9 cellular contexts compared by ENCODE assay signal in genomic region chr19:12155324-12155723, GRCh38. TPM values are rescaled to one million over a fixed set of nuclear protein-coding genes. Genes with fewer than 3 reads are reported as not detected.
A peak's percentile ranks its signal among the peaks of the same experiment; 100 is the strongest.
DNase-seq lines count a peak whose midpoint lies in the region; ATAC-seq, FAIRE-seq and TF ChIP-seq lines count a peak whose summit lies in the region.
"Had no signal": no experiment of that assay in that cellular context is flagged by ENCODE, and none has a peak within 500 bp of the region (broad histone marks: within the 10 kb centered on the region; RNA-seq: fewer than 3 reads in every experiment).

No MANE protein-coding gene starts in this region.

- TF ChIP-seq EP300 in HepG2 (IDR thresholded peaks at IDR 0.05; ENCODE audit: low read depth in 2 of 2, low read length in 2 of 2) (no peak), HepG2 (CRISPR knock-in tag; IDR thresholded peaks at IDR 0.05; ENCODE audit: borderline replicate concordance) (no peak)

- H3K9me3 ChIP-seq in ascending aorta (no peaks in the 10 kb centered on the region), HepG2 (ENCODE audit: low read length) (no peaks in the 10 kb centered on the region), tibial artery (no peaks in the 10 kb centered on the region)

- peak overlapping the region; percentile 96 for H3K4me2 ChIP-seq in HepG2 (ENCODE audit: low read depth, low read length)

- in situ Hi-C loops in HepG2 (cut with HindIII; ENCODE audit: extremely low pct_ligation_motif_present, low pct_unique_long_range_greater_than_20kb) = no loop called here

- no peak for TF ChIP-seq RAD21 in HepG2 (CRISPR knock-in tag; IDR thresholded peaks at IDR 0.05)

- peak overlapping the region; percentile 84 for H3K9ac ChIP-seq in HepG2 (ENCODE audit: insufficient read depth, low read depth, low read length)

- ATAC-seq in activated T-cell treated with anti-CD3 and anti-CD28 coated beads, Interleukin-2, amount 50 U/mL, for 4 hours = no peak
- ATAC-seq in HepG2 (no peak), GM19328 (IDR thresholded peaks at IDR 0.05; ENCODE audit: unreplicated experiment) (no peak), GM19397 (IDR thresholded peaks at IDR 0.05; ENCODE audit: unreplicated experiment) (no peak)

- no peak for FAIRE-seq in HepG2 (lab: Jason Lieb, UNC)

- POLR2A ChIA-PET in HepG2 (lab: Yijun Ruan, JAX) = no interaction called here

- H3K4me3 Mint-ChIP-seq in activated T-cell treated with anti-CD3 and anti-CD28 coated beads, Interleukin-2, amount 50 U/mL, for 4 hours = peak overlapping the region; percentile 87

- H3K27me3 Mint-ChIP-seq in activated T-cell treated with anti-CD3 and anti-CD28 coated beads, Interleukin-2, amount 50 U/mL, for 4 hours (ENCODE audit: low read depth) = peaks cover 3% of the 10 kb centered on the region

- DNase-seq in activated T-cell treated with anti-CD3 and anti-CD28 coated beads, Interleukin-2, amount 50 U/mL, for 4 hours = no peak
- no peak for DNase-seq in activated T-cell treated with anti-CD3 and anti-CD28 coated beads for 4 hours
- DNase-seq in ascending aorta (ENCODE audit: low spot score in 2 of 2) = no peak
- DNase-seq in HepG2 (ENCODE audit: low spot score) = no peak
- no peak for DNase-seq in tibial artery
- no peak for DNase-seq in NCI-H510A (lab: John Stamatoyannopoulos, UW)
- DNase-seq: activated CD4-positive, alpha-beta T cell treated with anti-CD3 and anti-CD28 coated beads, Interleukin-2, amount 50 U/mL, for 1 hour had no signal

- peak overlapping the region in 1 of 2 donors; percentile 8 for H3K27ac ChIP-seq in ascending aorta
- peak overlapping the region; percentile 80 for H3K27ac ChIP-seq in HepG2 (ENCODE audit: extremely low read length, insufficient read depth, low read length)
- H3K27ac ChIP-seq in tibial artery = peak overlapping the region; percentile 86 to 91

- H2AFZ ChIP-seq in HepG2 (ENCODE audit: low read length) = no peak overlapping the region

- no peak for TF ChIP-seq POLR2A in HepG2 (IDR thresholded peaks at IDR 0.05; ENCODE audit: insufficient read depth in 1 of 2, low read depth in 2 of 2, low read length in 2 of 2)

- TF ChIP-seq CTCF in ascending aorta (IDR thresholded peaks at IDR 0.05) = no peak
- no peak for TF ChIP-seq CTCF in HepG2 (CRISPR knock-in tag; IDR thresholded peaks at IDR 0.05)
- no peak for TF ChIP-seq CTCF in tibial artery (IDR thresholded peaks at IDR 0.05)

- H3K36me3 ChIP-seq in ascending aorta = peaks cover 0 to 14% of the 10 kb centered on the region in 2 donors
- H3K36me3 ChIP-seq in HepG2 (replicated peaks in 1 of 2; ENCODE audit: control insufficient read depth in 1 of 2, insufficient read depth in 2 of 2, low read length in 2 of 2) = peaks cover 3 to 11% of the 10 kb centered on the region in 2 experiments; a peak in 3 of 5 replicates
- H3K36me3 ChIP-seq in tibial artery = peaks cover 0 to 10% (median 0%) of the 10 kb centered on the region in 3 donors

- H3K27me3 ChIP-seq in ascending aorta (no peaks in the 10 kb centered on the region), HepG2 (ENCODE audit: control insufficient read depth in 1 of 2, insufficient read depth in 2 of 2, low read length in 2 of 2) (no peaks in the 10 kb centered on the region), tibial artery (no peaks in the 10 kb centered on the region)

- peaks cover 26% of the 10 kb centered on the region for H3K79me2 ChIP-seq in HepG2 (ENCODE audit: insufficient read depth, low read length)

- intact Hi-C loops in ascending aorta (cut with DNase I) (no loop called here), HepG2 (cut with micrococcal nuclease; ENCODE audit: unreplicated experiment) (no loop called here), tibial artery (cut with DNase I; ENCODE audit: low total_unique reads) (no loop called here)

- peaks cover 5% of the 10 kb centered on the region for H3K36me3 Mint-ChIP-seq in activated T-cell treated with anti-CD3 and anti-CD28 coated beads, Interleukin-2, amount 50 U/mL, for 4 hours (ENCODE audit: insufficient read depth)

- WGBS in HepG2 (ENCODE audit: low lambda C conversion rate) = 39% methylated on average over 11 of the region's 11 CpGs

- H3K4me1 ChIP-seq in ascending aorta (peaks cover 0 to 7% of the 10 kb centered on the region in 2 donors), HepG2 (ENCODE audit: insufficient read depth, low read length) (peaks cover 18% of the 10 kb centered on the region), tibial artery (peaks cover 0 to 13% (median 5%) of the 10 kb centered on the region in 4 donors)

- H3K4me3 ChIP-seq in ascending aorta = peak overlapping the region; percentile 82 to 97
- H3K4me3 ChIP-seq in HepG2 (replicated peaks in 1 of 3; ENCODE audit: insufficient read depth in 1 of 3, low read depth in 2 of 3, low read length in 3 of 3) = peak overlapping the region; percentile 86 to 98 (median 87)
- peak overlapping the region; percentile 85 to 87 for H3K4me3 ChIP-seq in tibial artery

- no peaks in the 10 kb centered on the region for H3K9me3 Mint-ChIP-seq in activated T-cell treated with anti-CD3 and anti-CD28 coated beads, Interleukin-2, amount 50 U/mL, for 4 hours

- CTCF ChIA-PET in HepG2 (lab: Yijun Ruan, JAX; ENCODE audit: low intra/inter-chr PET ratio, low total read pairs) = no interaction called here

- TSS peak; percentile 75 for BruUV-seq in HepG2 (replicated peaks; lab: Mats Ljungman, UMichigan)

- peaks cover 13% of the 10 kb centered on the region for H3K4me1 Mint-ChIP-seq in activated T-cell treated with anti-CD3 and anti-CD28 coated beads, Interleukin-2, amount 50 U/mL, for 4 hours (ENCODE audit: low read depth)

- H4K20me1 ChIP-seq in HepG2 (ENCODE audit: insufficient read depth, low read length) = no peaks in the 10 kb centered on the region; the same call in 1 of the 2 replicates

RNA-seq across cellular contexts. Expression of gene ZNF625, which starts 1.2 kb away (rescaled TPM):
- 1 to 10 TPM in 2 of 3 donors, under 1 TPM in 1; 0.98 to 1.6 (median 1.1) TPM for total RNA-seq in activated T-cell treated with anti-CD3 and anti-CD28 coated beads, Interleukin-2, amount 50 U/mL, for 4 hours
- total RNA-seq in ascending aorta = 12.0 TPM
- 12.2 and 17.7 TPM in 2 replicates for total RNA-seq in HepG2 (2016; rRNA removed; fragmentation: Illumina TruSeq; extraction: Trizol)
- 4.0 and 5.6 TPM in 2 replicates for total RNA-seq in HepG2 (2016; cell fraction: cytosol; rRNA removed; fragmentation: Illumina TruSeq; extraction: Trizol; ENCODE audit: low read depth)
- total RNA-seq in HepG2 (2016; cell fraction: insoluble cytoplasmic fraction; rRNA removed; fragmentation: Illumina TruSeq; extraction: Trizol) = 12.8 and 16.1 TPM in 2 replicates
- total RNA-seq in HepG2 (2016; cell fraction: membrane; rRNA removed; fragmentation: Illumina TruSeq; extraction: Trizol) = 8.5 and 10.2 TPM in 2 replicates
- total RNA-seq in HepG2 (2016; cell fraction: nucleus; rRNA removed; fragmentation: Illumina TruSeq; extraction: Trizol) = 11.3 and 11.7 TPM in 2 replicates
- polyA plus RNA-seq in HepG2 (2011; rRNA removed) = 1.7 and 1.8 TPM in 2 replicates
- 0.75 and 1.1 TPM in 2 replicates for polyA plus RNA-seq in HepG2 (2011; cell fraction: cytosol; rRNA removed)
- polyA plus RNA-seq in HepG2 (2011; cell fraction: nucleus; rRNA removed) = 0.80 and 1.6 TPM in 2 replicates
- polyA plus RNA-seq in HepG2 (2012) = 0.97 and 2.8 TPM in 2 replicates
- 0.83 and 0.84 TPM in 2 replicates for polyA plus RNA-seq in HepG2 (2016; cell fraction: cytosol; fragmentation: Illumina TruSeq; extraction: Trizol; ENCODE audit: low read depth)
- polyA plus RNA-seq in HepG2 (2016; cell fraction: insoluble cytoplasmic fraction; fragmentation: Illumina TruSeq; extraction: Trizol; ENCODE audit: low read depth) = 4.9 and 5.1 TPM in 2 replicates
- polyA plus RNA-seq in HepG2 (2016; cell fraction: membrane; fragmentation: Illumina TruSeq; extraction: Trizol; ENCODE audit: low read depth) = 0.44 and 2.1 TPM in 2 replicates
- polyA plus RNA-seq in HepG2 (2016; cell fraction: nucleus; fragmentation: Illumina TruSeq; extraction: Trizol; ENCODE audit: insufficient read depth, low read depth) = 6.4 and 8.2 TPM in 2 replicates
- polyA minus RNA-seq in HepG2 (2011; rRNA and poly(A)+ RNA removed; ENCODE audit: low replicate concordance) = 2.5 TPM in 1 of 2 replicates, not detected in the other
- 4.0 and 5.1 TPM in 2 replicates for polyA minus RNA-seq in HepG2 (2011; cell fraction: cytosol; rRNA and poly(A)+ RNA removed)
- 6.4 and 11.6 TPM in 2 replicates for polyA minus RNA-seq in HepG2 (2011; cell fraction: nucleus; rRNA and poly(A)+ RNA removed)

RNA-seq across cellular contexts. Expression of gene ZNF136, which starts 7.6 kb away (rescaled TPM):
- 10 to 100 TPM in 1 of 3 donors, 1 to 10 TPM in 2; 9.7 to 11.6 (median 9.8) TPM for total RNA-seq in activated T-cell treated with anti-CD3 and anti-CD28 coated beads, Interleukin-2, amount 50 U/mL, for 4 hours
- 1.9 TPM for total RNA-seq in ascending aorta
- total RNA-seq in HepG2 (2016; rRNA removed; fragmentation: Illumina TruSeq; extraction: Trizol) = 10.2 and 16.6 TPM in 2 replicates
- 0.91 and 1.9 TPM in 2 replicates for total RNA-seq in HepG2 (2016; cell fraction: cytosol; rRNA removed; fragmentation: Illumina TruSeq; extraction: Trizol; ENCODE audit: low read depth)
- 9.2 and 18.5 TPM in 2 replicates for total RNA-seq in HepG2 (2016; cell fraction: insoluble cytoplasmic fraction; rRNA removed; fragmentation: Illumina TruSeq; extraction: Trizol)
- 4.5 and 5.0 TPM in 2 replicates for total RNA-seq in HepG2 (2016; cell fraction: membrane; rRNA removed; fragmentation: Illumina TruSeq; extraction: Trizol)
- 8.1 and 11.9 TPM in 2 replicates for total RNA-seq in HepG2 (2016; cell fraction: nucleus; rRNA removed; fragmentation: Illumina TruSeq; extraction: Trizol)
- 1.8 and 2.5 TPM in 2 replicates for polyA plus RNA-seq in HepG2 (2011; rRNA removed)
- 0.97 and 1.4 TPM in 2 replicates for polyA plus RNA-seq in HepG2 (2011; cell fraction: cytosol; rRNA removed)
- 1.2 and 1.5 TPM in 2 replicates for polyA plus RNA-seq in HepG2 (2011; cell fraction: nucleus; rRNA removed)
- polyA plus RNA-seq in HepG2 (2012) = 2.4 and 4.4 TPM in 2 replicates
- 0.11 and 0.18 TPM in 2 replicates for polyA plus RNA-seq in HepG2 (2016; cell fraction: cytosol; fragmentation: Illumina TruSeq; extraction: Trizol; ENCODE audit: low read depth)
- polyA plus RNA-seq in HepG2 (2016; cell fraction: insoluble cytoplasmic fraction; fragmentation: Illumina TruSeq; extraction: Trizol; ENCODE audit: low read depth) = 6.4 and 8.7 TPM in 2 replicates
- polyA plus RNA-seq in HepG2 (2016; cell fraction: membrane; fragmentation: Illumina TruSeq; extraction: Trizol; ENCODE audit: low read depth) = 0.77 and 0.81 TPM in 2 replicates
- 7.5 and 9.6 TPM in 2 replicates for polyA plus RNA-seq in HepG2 (2016; cell fraction: nucleus; fragmentation: Illumina TruSeq; extraction: Trizol; ENCODE audit: insufficient read depth, low read depth)
- 1.7 and 2.6 TPM in 2 replicates for polyA minus RNA-seq in HepG2 (2011; rRNA and poly(A)+ RNA removed; ENCODE audit: low replicate concordance)
- polyA minus RNA-seq in HepG2 (2011; cell fraction: cytosol; rRNA and poly(A)+ RNA removed) = 4.0 and 4.6 TPM in 2 replicates
- 12.9 and 13.3 TPM in 2 replicates for polyA minus RNA-seq in HepG2 (2011; cell fraction: nucleus; rRNA and poly(A)+ RNA removed)

RNA-seq across cellular contexts. Expression of gene ZNF20, which starts 15.2 kb away (rescaled TPM):
- total RNA-seq in activated T-cell treated with anti-CD3 and anti-CD28 coated beads, Interleukin-2, amount 50 U/mL, for 4 hours = 1 to 10 TPM; 1.0 to 2.5 (median 1.2) TPM
- total RNA-seq in ascending aorta = 0.96 TPM
- total RNA-seq in HepG2 (2016; rRNA removed; fragmentation: Illumina TruSeq; extraction: Trizol) = 8.0 and 9.7 TPM in 2 replicates
- total RNA-seq in HepG2 (2016; cell fraction: cytosol; rRNA removed; fragmentation: Illumina TruSeq; extraction: Trizol; ENCODE audit: low read depth) = 2.7 and 3.1 TPM in 2 replicates
- 5.1 and 6.9 TPM in 2 replicates for total RNA-seq in HepG2 (2016; cell fraction: insoluble cytoplasmic fraction; rRNA removed; fragmentation: Illumina TruSeq; extraction: Trizol)
- total RNA-seq in HepG2 (2016; cell fraction: membrane; rRNA removed; fragmentation: Illumina TruSeq; extraction: Trizol) = 3.9 and 4.1 TPM in 2 replicates
- total RNA-seq in HepG2 (2016; cell fraction: nucleus; rRNA removed; fragmentation: Illumina TruSeq; extraction: Trizol) = 8.4 and 11.2 TPM in 2 replicates
- 1.6 and 2.1 TPM in 2 replicates for polyA plus RNA-seq in HepG2 (2011; rRNA removed)
- 0.81 and 1.1 TPM in 2 replicates for polyA plus RNA-seq in HepG2 (2011; cell fraction: cytosol; rRNA removed)
- polyA plus RNA-seq in HepG2 (2011; cell fraction: nucleus; rRNA removed) = 1.2 and 2.1 TPM in 2 replicates
- polyA plus RNA-seq in HepG2 (2012) = 0.87 and 2.7 TPM in 2 replicates
- polyA plus RNA-seq in HepG2 (2016; cell fraction: cytosol; fragmentation: Illumina TruSeq; extraction: Trizol; ENCODE audit: low read depth) = 1.1 and 1.2 TPM in 2 replicates
- polyA plus RNA-seq in HepG2 (2016; cell fraction: insoluble cytoplasmic fraction; fragmentation: Illumina TruSeq; extraction: Trizol; ENCODE audit: low read depth) = 3.1 and 3.2 TPM in 2 replicates
- polyA plus RNA-seq in HepG2 (2016; cell fraction: membrane; fragmentation: Illumina TruSeq; extraction: Trizol; ENCODE audit: low read depth) = 0.98 and 1.8 TPM in 2 replicates
- 1.9 and 6.8 TPM in 2 replicates for polyA plus RNA-seq in HepG2 (2016; cell fraction: nucleus; fragmentation: Illumina TruSeq; extraction: Trizol; ENCODE audit: insufficient read depth, low read depth)
- 0.44 and 2.9 TPM in 2 replicates for polyA minus RNA-seq in HepG2 (2011; rRNA and poly(A)+ RNA removed; ENCODE audit: low replicate concordance)
- polyA minus RNA-seq in HepG2 (2011; cell fraction: cytosol; rRNA and poly(A)+ RNA removed) = 3.0 and 3.2 TPM in 2 replicates
- polyA minus RNA-seq in HepG2 (2011; cell fraction: nucleus; rRNA and poly(A)+ RNA removed) = 5.0 and 6.2 TPM in 2 replicates
